In the genomic region with DNA sequence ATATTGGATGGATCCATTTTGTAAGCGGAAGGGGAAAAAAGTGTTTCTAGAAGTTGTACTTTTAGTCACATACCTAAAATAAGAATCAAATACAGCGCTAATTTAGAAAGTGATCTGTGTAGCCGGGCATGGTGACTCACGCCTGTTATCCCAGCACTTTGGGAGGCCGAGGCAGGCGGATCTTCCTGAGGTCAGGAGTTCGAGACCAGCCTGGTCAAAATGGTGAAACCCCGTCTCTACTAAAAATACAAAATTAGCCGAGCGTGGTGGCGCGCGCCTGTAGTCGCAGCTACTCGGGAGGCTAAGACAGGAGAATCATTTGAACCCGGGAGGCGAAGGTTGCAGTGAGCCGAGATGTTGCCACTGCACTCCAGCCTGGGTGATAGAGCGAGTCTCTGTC, we compare ENCODE assay signal across 8 cellular contexts. TPM values are rescaled to one million over a fixed set of nuclear protein-coding genes. Genes with fewer than 3 reads are reported as not detected.
DNase-seq lines count a peak whose midpoint lies in the region; ATAC-seq and TF ChIP-seq lines count a peak whose summit lies in the region.
"Not testable (repeated sequence)": the region's sequence is repeated elsewhere in the genome, so short reads cannot be mapped to it uniquely, and the experiment has no call there.

No MANE protein-coding gene starts in this region.

- peaks cover 40% of the 10 kb centered on the region for H3K79me2 ChIP-seq in SK-N-SH (ENCODE audit: insufficient read depth)
- peaks cover 40% of the 10 kb centered on the region for H3K79me2 ChIP-seq in neural progenitor cell (ENCODE audit: low read depth)

- not testable (repeated sequence) for TF ChIP-seq RAD21 in SK-N-SH (IDR thresholded peaks at IDR 0.05; ENCODE audit: low read length)

- WGBS in HUES64 = 90% methylated on average over 18 of the region's 19 CpGs
- 72% methylated on average over 19 of the region's 19 CpGs for WGBS in SK-N-SH (ENCODE audit: low lambda C conversion rate)
- WGBS in suprapubic skin = 80% methylated on average over 19 of the region's 19 CpGs

- CTCF ChIA-PET in SK-N-SH (lab: Yijun Ruan, JAX) = interaction anchor here (0.8 to 1.0 kb wide), 3 partner anchors 11 to 28 kb away, joined by 3 read pairs; no protein-coding TSS in a partner anchor

- not testable (repeated sequence) for TF ChIP-seq CTCF in CD14-positive monocyte (IDR thresholded peaks at IDR 0.05); SK-N-SH (IDR thresholded peaks at IDR 0.05); endothelial cell (IDR thresholded peaks at IDR 0.05; ENCODE audit: unreplicated experiment); neural progenitor cell (IDR thresholded peaks at IDR 0.05); suprapubic skin (IDR thresholded peaks at IDR 0.05)

- not testable (repeated sequence) for H3K36me3 ChIP-seq in HUES64 (ENCODE audit: insufficient read depth, low read length); SK-N-SH (replicated peaks in 1 of 2; ENCODE audit: control insufficient read depth in 1 of 2, insufficient read depth in 2 of 2, low read length in 1 of 2); neural progenitor cell; suprapubic skin

- peak overlapping the region; percentile 96 for H3K27ac ChIP-seq in HUES64 (ENCODE audit: low read depth, low read length)
- peak overlapping the region; percentile 92 to 97 for H3K27ac ChIP-seq in SK-N-SH (ENCODE audit: low read depth in 2 of 2, low read length in 1 of 2)
- H3K27ac ChIP-seq in neural progenitor cell = peak overlapping the region; percentile 97
- peak overlapping the region; percentile 100 for H3K27ac ChIP-seq in suprapubic skin

- H3F3A ChIP-seq in SK-N-SH (replicated peaks; ENCODE audit: insufficient read depth) (peaks cover 51% of the 10 kb centered on the region), neural progenitor cell (ENCODE audit: low read depth) (peaks cover 16% of the 10 kb centered on the region)

- TF ChIP-seq EP300 in SK-N-SH (IDR thresholded peaks at IDR 0.05; ENCODE audit: borderline replicate concordance in 1 of 2, low read depth in 1 of 2, low read length in 1 of 2); suprapubic skin (IDR thresholded peaks at IDR 0.05): not testable (repeated sequence)

- H3K4me1 ChIP-seq in HUES64 (ENCODE audit: insufficient read depth, low read length) = peaks cover 13% of the 10 kb centered on the region
- peaks cover 2 to 12% of the 10 kb centered on the region in 2 experiments for H3K4me1 ChIP-seq in SK-N-SH (ENCODE audit: control insufficient read depth in 1 of 2, insufficient read depth in 2 of 2, low read depth in 1 of 2, low read length in 1 of 2)
- peaks cover 10% of the 10 kb centered on the region for H3K4me1 ChIP-seq in neural progenitor cell
- H3K4me1 ChIP-seq in suprapubic skin = peaks cover 28% of the 10 kb centered on the region

- peak overlapping the region; percentile 94 to 100 (median 99) for H3K27ac Mint-ChIP-seq in CD14-positive monocyte
- peak overlapping the region; percentile 94 for H3K27ac Mint-ChIP-seq in activated naive CD8-positive, alpha-beta T cell treated with anti-CD3 and anti-CD28 coated beads, Interleukin-2, amount 50 U/mL, for 24 hours
- peak overlapping the region; percentile 90 for H3K27ac Mint-ChIP-seq in endothelial cell (ENCODE audit: unreplicated experiment)
- peak overlapping the region; percentile 96 for H3K27ac Mint-ChIP-seq in neural progenitor cell

- H3K4me1 Mint-ChIP-seq in CD14-positive monocyte (peaks cover 17% of the 10 kb centered on the region), endothelial cell (ENCODE audit: unreplicated experiment) (peaks cover 13% of the 10 kb centered on the region), neural progenitor cell (peaks cover 21% of the 10 kb centered on the region)
- H3K4me1 Mint-ChIP-seq in activated naive CD8-positive, alpha-beta T cell treated with anti-CD3 and anti-CD28 coated beads, Interleukin-2, amount 50 U/mL, for 24 hours = peaks cover 36% of the 10 kb centered on the region

- DNase-seq in CD14-positive monocyte (ENCODE audit: low spot score); SK-N-SH; activated naive CD8-positive, alpha-beta T cell treated with anti-CD3 and anti-CD28 coated beads, Interleukin-2, amount 50 U/mL, for 24 hours; endothelial cell (ENCODE audit: low spot score); neural progenitor cell (ENCODE audit: low spot score); suprapubic skin (ENCODE audit: low spot score in 2 of 2): not testable (repeated sequence)
- peak; percentile 49 for DNase-seq in iris pigment epithelial cell (ENCODE audit: low read depth)

- intact Hi-C loops in CD14-positive monocyte (cut with micrococcal nuclease) = loop anchor here in 1 of 2 donors (2.0 to 5.0 kb wide), 2 partner anchors 16 to 54 kb away; no protein-coding TSS in a partner anchor

- TF ChIP-seq POLR2A in suprapubic skin (IDR thresholded peaks at IDR 0.05) = not testable (repeated sequence)

- H3K36me3 Mint-ChIP-seq in CD14-positive monocyte (peaks cover 10 to 16% of the 10 kb centered on the region in 2 donors), endothelial cell (ENCODE audit: low read depth, unreplicated experiment) (peaks cover 14% of the 10 kb centered on the region)
- H3K36me3 Mint-ChIP-seq in activated naive CD8-positive, alpha-beta T cell treated with anti-CD3 and anti-CD28 coated beads, Interleukin-2, amount 50 U/mL, for 24 hours (ENCODE audit: low read depth) = peaks cover 15% of the 10 kb centered on the region
- H3K36me3 Mint-ChIP-seq in neural progenitor cell = not testable (repeated sequence)

- not testable (repeated sequence) for H3K9me3 ChIP-seq in HUES64 (ENCODE audit: insufficient read depth, low read depth, low read length); SK-N-SH; neural progenitor cell (ENCODE audit: low read depth); suprapubic skin

- H3K4me2 ChIP-seq in SK-N-SH (peak overlapping the region; percentile 56), neural progenitor cell (peak overlapping the region; percentile 79)

- not testable (repeated sequence) for H3K9me3 Mint-ChIP-seq in CD14-positive monocyte; activated naive CD8-positive, alpha-beta T cell treated with anti-CD3 and anti-CD28 coated beads, Interleukin-2, amount 50 U/mL, for 24 hours; endothelial cell (ENCODE audit: unreplicated experiment); neural progenitor cell

- H3K4me3 ChIP-seq in HUES64 (ENCODE audit: low read length) (peak overlapping the region; percentile 94), SK-N-SH (ENCODE audit: low read depth in 2 of 2, low read length in 1 of 2) (peak overlapping the region; percentile 61 to 93), neural progenitor cell (peak overlapping the region; percentile 93), suprapubic skin (peak overlapping the region; percentile 100)

- POLR2A ChIA-PET in SK-N-SH (lab: Yijun Ruan, JAX) = interaction anchor here (1.8 kb wide), 1 partner anchor 70 kb away, joined by 12 read pairs; no protein-coding TSS in a partner anchor

- not testable (repeated sequence) for H3K9me2 ChIP-seq in SK-N-SH

- not testable (repeated sequence) for H3K27me3 Mint-ChIP-seq in CD14-positive monocyte (ENCODE audit: low read depth in 3 of 3); activated naive CD8-positive, alpha-beta T cell treated with anti-CD3 and anti-CD28 coated beads, Interleukin-2, amount 50 U/mL, for 24 hours; neural progenitor cell (ENCODE audit: insufficient read depth, low read depth)
- peaks cover 16% of the 10 kb centered on the region for H3K27me3 Mint-ChIP-seq in endothelial cell (ENCODE audit: unreplicated experiment)

- H3K4me3 Mint-ChIP-seq in CD14-positive monocyte = peak overlapping the region; percentile 97 to 99
- peak overlapping the region; percentile 97 for H3K4me3 Mint-ChIP-seq in activated naive CD8-positive, alpha-beta T cell treated with anti-CD3 and anti-CD28 coated beads, Interleukin-2, amount 50 U/mL, for 24 hours
- peak overlapping the region; percentile 99 for H3K4me3 Mint-ChIP-seq in endothelial cell (ENCODE audit: unreplicated experiment)
- peak overlapping the region; percentile 99 for H3K4me3 Mint-ChIP-seq in neural progenitor cell

- not testable (repeated sequence) for ATAC-seq in activated naive CD8-positive, alpha-beta T cell treated with anti-CD3 and anti-CD28 coated beads, Interleukin-2, amount 50 U/mL, for 24 hours

- H4K20me1 ChIP-seq in SK-N-SH (ENCODE audit: insufficient read depth) (peaks cover 26% of the 10 kb centered on the region), neural progenitor cell (ENCODE audit: low read depth) (peaks cover 37% of the 10 kb centered on the region)

- not testable (repeated sequence) for H3K27me3 ChIP-seq in HUES64 (ENCODE audit: insufficient read depth, low read length); SK-N-SH (ENCODE audit: insufficient read depth); neural progenitor cell; suprapubic skin

- H3K9ac ChIP-seq in HUES64 (ENCODE audit: low read depth, low read length) = peak overlapping the region; percentile 72
- H3K9ac ChIP-seq in SK-N-SH = peak overlapping the region; percentile 63; the same call in 1 of the 2 replicates
- H3K9ac ChIP-seq in neural progenitor cell = not testable (repeated sequence)

- H2AFZ ChIP-seq in SK-N-SH (ENCODE audit: low read depth) (peak overlapping the region; percentile 75), neural progenitor cell (replicated peaks) (peak overlapping the region; percentile 64)

RNA-seq across cellular contexts. Expression of a gene that starts 1.0 kb away (rescaled TPM):
- polyA plus RNA-seq in CD14-positive monocyte (100 to 1,000 TPM; 102 to 118 TPM), SK-N-SH (2012; rRNA removed) (12.3 and 19.0 TPM in 2 replicates)
- 47.8 TPM for polyA plus RNA-seq in HUES64 (2013, experiment 1 of 2)
- 54.5 TPM for polyA plus RNA-seq in HUES64 (2013, experiment 2 of 2)
- 28.5 and 31.7 TPM in 2 replicates for polyA plus RNA-seq in SK-N-SH (2012; cell fraction: cytosol; rRNA removed)
- polyA plus RNA-seq in SK-N-SH (2012; cell fraction: nucleus; rRNA removed) = 22.4 and 25.4 TPM in 2 replicates
- total RNA-seq in endothelial cell (ENCODE audit: unreplicated experiment) (59.3 TPM), neural progenitor cell (ENCODE audit: low replicate concordance) (46.2 and 76.7 TPM in 2 replicates), suprapubic skin (10 to 100 TPM; 15.3 to 35.4 (median 29.2) TPM)
